Comparison of ENCODE assay signal across 16 cellular contexts in genomic region chr9:126665696-126666035, GRCh38. TPM values are rescaled to one million over a fixed set of nuclear protein-coding genes. Genes with fewer than 3 reads are reported as not detected.
DNase-seq lines count a peak whose midpoint lies in the region; ATAC-seq and TF ChIP-seq lines count a peak whose summit lies in the region.
"Had no signal": no experiment of that assay in that cellular context is flagged by ENCODE, and none has a peak within 500 bp of the region (broad histone marks: within the 10 kb centered on the region; RNA-seq: fewer than 3 reads in every experiment).

No MANE protein-coding gene starts in this region.

- H3K4me1 ChIP-seq in breast epithelium = peaks cover 12 to 20% of the 10 kb centered on the region in 2 donors
- H3K4me1 ChIP-seq in endodermal cell (ENCODE audit: control insufficient read depth, insufficient read depth, low read length) = peaks cover 19% of the 10 kb centered on the region
- H3K4me1 ChIP-seq in mesendoderm (ENCODE audit: control insufficient read depth, low read depth, low read length) = peaks cover 3% of the 10 kb centered on the region

- no peak overlapping the region for H3K18ac ChIP-seq in mesendoderm (ENCODE audit: low read length)

- no peaks in the 10 kb centered on the region for H3K9me3 ChIP-seq in breast epithelium
- H3K9me3 ChIP-seq in endodermal cell (ENCODE audit: control insufficient read depth, low read length) = no peaks in the 10 kb centered on the region
- H3K9me3 ChIP-seq: Peyer's patch had no signal

- H3K56ac ChIP-seq in mesendoderm (ENCODE audit: low read length) = no peak overlapping the region

- no peak overlapping the region for H3K4me2 ChIP-seq in mesendoderm (ENCODE audit: low read length)

- H3K27me3 Mint-ChIP-seq in MCF 10A (ENCODE audit: insufficient read depth, unreplicated experiment) (no peaks in the 10 kb centered on the region), endodermal cell (ENCODE audit: insufficient read depth) (peaks cover 11% of the 10 kb centered on the region)

- ATAC-seq in GM21515 (IDR thresholded peaks at IDR 0.05; ENCODE audit: unreplicated experiment) = no peak

- H2BK120ac ChIP-seq in mesendoderm (ENCODE audit: low read depth, low read length) = no peak overlapping the region

- H2AK5ac ChIP-seq in mesendoderm (ENCODE audit: low read length) = no peak overlapping the region

- no TSS peak for BruUV-seq in MCF 10A (replicated peaks; lab: Mats Ljungman, UMichigan)

- H3K4me1 Mint-ChIP-seq in MCF 10A (ENCODE audit: insufficient read depth, unreplicated experiment) = no peaks in the 10 kb centered on the region
- H3K4me1 Mint-ChIP-seq in endodermal cell = peaks cover 24% of the 10 kb centered on the region

- no peak overlapping the region for H2BK15ac ChIP-seq in mesendoderm (replicated peaks; ENCODE audit: low read depth)

- no peak overlapping the region for H3K4ac ChIP-seq in mesendoderm (ENCODE audit: low read depth, low read length)

- H3K36me3 Mint-ChIP-seq in MCF 10A (ENCODE audit: insufficient read depth, unreplicated experiment) = no peaks in the 10 kb centered on the region
- no peaks in the 10 kb centered on the region for H3K36me3 Mint-ChIP-seq in endodermal cell (ENCODE audit: low read depth)

- DNase-seq in breast epithelium (ENCODE audit: low spot score in 2 of 2) (no peak), MCF 10A (ENCODE audit: unreplicated experiment) (no peak), endodermal cell (peak; percentile 68), mesendoderm (no peak), HUDEP-2 (lab: John Stamatoyannopoulos, UW; ENCODE audit: unreplicated experiment in 76 of 76) (no peak), dedifferentiated amniotic fluid mesenchymal stem cell (ENCODE audit: extremely low spot score) (no peak)
- no peak for DNase-seq in activated effector memory CD4-positive, alpha-beta T cell treated with anti-CD3 and anti-CD28 coated beads, Interleukin-2, amount 50 U/mL, for 16 hours
- DNase-seq: GOT3, IMR-90, Kasumi-1, NCI-H1930, NCI-H510A, Peyer's patch had no signal

- POLR2A ChIA-PET in MCF 10A (lab: Yijun Ruan, JAX) = no interaction called here

- no peak overlapping the region for H2BK5ac ChIP-seq in mesendoderm (ENCODE audit: low read length)

- H3K4me3 Mint-ChIP-seq in MCF 10A (ENCODE audit: unreplicated experiment) (no peak overlapping the region), endodermal cell (peak overlapping the region; percentile 51)

- no peak overlapping the region for H3K4me3 ChIP-seq in breast epithelium
- no peak overlapping the region for H3K4me3 ChIP-seq in endodermal cell (ENCODE audit: low read length)
- H3K4me3 ChIP-seq in mesendoderm (ENCODE audit: low read length) = no peak overlapping the region
- H3K4me3 ChIP-seq: Peyer's patch had no signal

- H3K79me1 ChIP-seq in mesendoderm (ENCODE audit: low read length) = no peaks in the 10 kb centered on the region

- H3K9me3 Mint-ChIP-seq in MCF 10A (ENCODE audit: unreplicated experiment) (no peaks in the 10 kb centered on the region), endodermal cell (no peaks in the 10 kb centered on the region)

- H3K36me3 ChIP-seq in breast epithelium = no peaks in the 10 kb centered on the region
- no peaks in the 10 kb centered on the region for H3K36me3 ChIP-seq in endodermal cell (ENCODE audit: control insufficient read depth, insufficient read depth, low read length)
- H3K36me3 ChIP-seq in mesendoderm (ENCODE audit: control insufficient read depth, insufficient read depth, low read length) = no peaks in the 10 kb centered on the region
- H3K36me3 ChIP-seq: Peyer's patch had no signal

- TF ChIP-seq CTCF in breast epithelium (IDR thresholded peaks at IDR 0.05) (no peak), MCF 10A (IDR thresholded peaks at IDR 0.05; ENCODE audit: unreplicated experiment) (no peak), endodermal cell (conservative IDR thresholded peaks at IDR 0.05) (no peak)

- peak overlapping the region; percentile 20 for H3K23ac ChIP-seq in mesendoderm (ENCODE audit: low read length)

- no peaks in the 10 kb centered on the region for H3K79me2 ChIP-seq in mesendoderm (ENCODE audit: control insufficient read depth, insufficient read depth, low read length)

- no peak overlapping the region for H3K9ac ChIP-seq in endodermal cell (ENCODE audit: extremely low read depth, low read length, poor library complexity, severe bottlenecking)
- no peak overlapping the region for H3K9ac ChIP-seq in mesendoderm (ENCODE audit: low read length)

- 51 to 52% methylated on average over 6 to 14 of the region's 14 CpGs for WGBS in endodermal cell (ENCODE audit: insufficient coverage in 1 of 2, insufficient read length in 1 of 2), 2 experiments
- no CpG with 5 or more reads among the region's 14 CpGs for WGBS in mesendoderm (ENCODE audit: extremely low coverage, insufficient coverage, low lambda C conversion rate)

- peak overlapping the region; percentile 32 to 36 for H3K27ac ChIP-seq in breast epithelium
- H3K27ac ChIP-seq in endodermal cell (ENCODE audit: low read depth, low read length) = peak overlapping the region; percentile 83
- no peak overlapping the region for H3K27ac ChIP-seq in mesendoderm (ENCODE audit: low read depth, low read length)
- H3K27ac ChIP-seq: 22Rv1, C4-2B, Peyer's patch had no signal

- intact Hi-C loops in breast epithelium (cut with DNase I; ENCODE audit: low total_unique reads) = no loop called here
- intact Hi-C loops in MCF 10A (cut with micrococcal nuclease) = no loop called here

- no peaks in the 10 kb centered on the region for H3K27me3 ChIP-seq in breast epithelium
- no peaks in the 10 kb centered on the region for H3K27me3 ChIP-seq in endodermal cell (ENCODE audit: control insufficient read depth, insufficient read depth, low read length, poor library complexity, severe bottlenecking)
- peaks cover 18% of the 10 kb centered on the region for H3K27me3 ChIP-seq in mesendoderm (ENCODE audit: insufficient read depth, low read length, poor library complexity)

- CTCF ChIA-PET in MCF 10A (lab: Yijun Ruan, JAX) = interaction anchor here (0.6 to 0.7 kb wide), 2 partner anchors 158 to 1463 kb away, joined by 3 read pairs; no protein-coding TSS in a partner anchor

- no peak for TF ChIP-seq POLR2A in breast epithelium (IDR thresholded peaks at IDR 0.05)

- H3K27ac Mint-ChIP-seq in MCF 10A (ENCODE audit: low read depth, unreplicated experiment) = no peak overlapping the region
- H3K27ac Mint-ChIP-seq in endodermal cell = no peak overlapping the region

- H4K8ac ChIP-seq in mesendoderm (ENCODE audit: low read depth, low read length) = no peak overlapping the region

- H4K5ac ChIP-seq in mesendoderm (ENCODE audit: low read length) = no peak overlapping the region

RNA-seq across cellular contexts. Expression of gene LMX1B, which starts 51.9 kb away (rescaled TPM):
- total RNA-seq in breast epithelium (10 to 100 TPM in 1 of 3 donors, 1 to 10 TPM in 1, under 1 TPM in 1; 0.16 to 20.3 (median 9.2) TPM), MCF 10A (2022) (3.4 and 3.9 TPM in 2 replicates), endodermal cell (10 to 100 TPM; 11.1 to 11.4 TPM)
- polyA plus RNA-seq in endodermal cell (2013, experiment 1 of 2) = 15.4 TPM
- polyA plus RNA-seq in endodermal cell (2013, experiment 2 of 2) = 14.7 TPM
- polyA plus RNA-seq in mesendoderm (2013, experiment 1 of 2) = 0.53 TPM
- 0.45 TPM for polyA plus RNA-seq in mesendoderm (2013, experiment 2 of 2)
- total RNA-seq: IMR-90, Peyer's patch had no signal
- polyA plus RNA-seq: IMR-90 had no signal
